Comparison of ENCODE assay signal across 24 cellular contexts in the genomic region with DNA sequence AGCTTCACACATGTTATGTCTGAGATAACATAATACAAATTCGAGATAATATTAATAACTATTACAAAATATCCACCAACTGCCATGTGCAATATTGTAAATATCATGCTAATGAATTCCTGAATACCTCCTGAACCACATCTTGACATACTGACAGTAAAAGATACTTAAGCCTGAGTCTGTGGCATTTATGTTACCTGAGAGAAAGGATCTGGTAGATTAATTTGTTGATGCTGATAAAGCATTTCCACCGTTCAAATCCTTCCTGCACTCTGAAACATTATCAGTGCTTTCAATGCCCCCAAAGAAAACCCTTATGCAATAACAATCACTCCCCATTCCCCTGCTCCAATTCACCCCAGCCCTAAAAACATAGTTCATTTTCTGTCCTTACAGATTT.
"Had no signal": no experiment of that assay in that cellular context is flagged by ENCODE, and none has a peak within 500 bp of the region (broad histone marks: within the 10 kb centered on the region; RNA-seq: fewer than 3 reads in every experiment).

No MANE protein-coding gene starts in this region.

- H3K9me3 ChIP-seq: stomach, suprapubic skin, testis, thoracic aorta, tibial artery, tibial nerve, upper lobe of left lung, upper lobe of right lung, uterus, vagina had no signal

- H3K36me3 ChIP-seq: stomach, suprapubic skin, thoracic aorta, tibial artery, tibial nerve, transverse colon, upper lobe of left lung, upper lobe of right lung, uterus, vagina had no signal

- H3K4me3 ChIP-seq: stomach, suprapubic skin, testis, thoracic aorta, tibial artery, tibial nerve, transverse colon, upper lobe of left lung, upper lobe of right lung, uterus, vagina had no signal

- H3K27ac ChIP-seq: stomach, suprapubic skin, testis, thoracic aorta, tibial artery, tibial nerve, transverse colon, upper lobe of left lung, upper lobe of right lung, uterus, vagina had no signal

- H3K4me1 ChIP-seq: stomach, suprapubic skin, testis, tibial artery, tibial nerve, upper lobe of left lung, upper lobe of right lung, uterus, vagina had no signal

- H3K27me3 ChIP-seq: stomach, suprapubic skin, testis, tibial artery, tibial nerve, transverse colon, upper lobe of left lung, upper lobe of right lung, uterus, vagina had no signal

- DNase-seq: stimulated activated CD4-positive, alpha-beta T cell treated with anti-CD3 and anti-CD28 coated beads, Interleukin-2, amount 100 ng/mL, for 48 hours; stimulated activated CD4-positive, alpha-beta T cell treated with anti-CD3 and anti-CD28 coated beads, Interleukin-4, amount 100 ng/mL, for 1 hour; stimulated activated CD4-positive, alpha-beta T cell treated with anti-CD3 and anti-CD28 coated beads, Interleukin-4, amount 100 ng/mL, for 24 hours; stimulated activated CD4-positive, alpha-beta T cell treated with anti-CD3 and anti-CD28 coated beads, Interleukin-4, amount 100 ng/mL, for 4 hours; stimulated activated CD8-positive, alpha-beta memory T cell treated with anti-CD3 and anti-CD28 coated beads, Interleukin-4, amount 100 ng/mL, for 48 hours; stimulated activated naive B cell treated with anti-CD40 and anti-IgM and Interleukin-4, amounts not matched to agents 10 μg/mL and 1 μg/mL and 100 μg/mL, for 72 hours; stimulated activated naive CD4-positive, alpha-beta T cell; stimulated activated naive CD4-positive, alpha-beta T cell treated with Interleukin-2 at 50 U/mL for 16 hours; stimulated activated naive CD8-positive, alpha-beta T cell treated with anti-CD3 and anti-CD28 coated beads, Interleukin-15, amount 100 ng/mL, for 72 hours; stimulated activated naive CD8-positive, alpha-beta T cell treated with anti-CD3 and anti-CD28 coated beads, Interleukin-15, Interleukin-2, amounts not matched to agents 100 U/mL and 50 U/mL, for 24 hours; stomach; substantia nigra; testis; tibial artery; transverse colon; trophoblast cell; upper lobe of left lung; upper lobe of right lung; uterus had no signal

- FAIRE-seq: urothelium cell line had no signal
